20 cellular contexts compared by ENCODE assay signal in genomic region chr20:57090590-57091560, GRCh38.
A peak's percentile ranks its signal among the peaks of the same experiment; 100 is the strongest.
DNase-seq lines count a peak whose midpoint lies in the region; ATAC-seq, FAIRE-seq and TF ChIP-seq lines count a peak whose summit lies in the region.
"Had no signal": no experiment of that assay in that cellular context is flagged by ENCODE, and none has a peak within 500 bp of the region (broad histone marks: within the 10 kb centered on the region; RNA-seq: fewer than 3 reads in every experiment).

No MANE protein-coding gene starts in this region.

- no peaks in the 10 kb centered on the region for H3K36me3 Mint-ChIP-seq in activated CD4-positive, alpha-beta T cell treated with anti-CD3 and anti-CD28 coated beads for 36 hours (ENCODE audit: low read depth)
- peaks cover 4% of the 10 kb centered on the region for H3K36me3 Mint-ChIP-seq in activated naive CD8-positive, alpha-beta T cell treated with anti-CD3 and anti-CD28 coated beads for 36 hours
- H3K36me3 Mint-ChIP-seq: type B pancreatic cell had no signal

- H3K79me2 ChIP-seq in DND-41 (ENCODE audit: insufficient read depth, low read length) = no peaks in the 10 kb centered on the region

- peak overlapping the region; percentile 26 for H3K23ac ChIP-seq in neuronal stem cell (ENCODE audit: low read depth, low read length, poor library complexity)

- H3K27me3 Mint-ChIP-seq in activated CD4-positive, alpha-beta T cell treated with anti-CD3 and anti-CD28 coated beads for 36 hours = peaks cover 9% of the 10 kb centered on the region
- H3K27me3 Mint-ChIP-seq in activated naive CD8-positive, alpha-beta T cell treated with anti-CD3 and anti-CD28 coated beads for 36 hours = peaks cover 15% of the 10 kb centered on the region

- FAIRE-seq in D721Med (lab: Jason Lieb, UNC) = no peak
- FAIRE-seq: TTC549 had no signal

- 100% methylated on average over 3 of the region's 25 CpGs; no CpG with 5 or more reads in 1 of the 2 donors for WGBS in neuronal stem cell (ENCODE audit: extremely low coverage in 2 of 2, insufficient read length in 2 of 2, insufficient replicate concordance in 1 of 2), 2 donors

- H2BK5ac ChIP-seq in neuronal stem cell (ENCODE audit: low read length) = no peak overlapping the region

- no peaks in the 10 kb centered on the region for H3K79me1 ChIP-seq in neuronal stem cell (ENCODE audit: low read depth, low read length)

- ATAC-seq in activated CD4-positive, alpha-beta T cell treated with anti-CD3 and anti-CD28 coated beads for 36 hours = peak; percentile 7
- ATAC-seq in DND-41 (ENCODE audit: insufficient read depth, low read depth) (no peak), left lobe of liver (no peak), HG03135 (IDR thresholded peaks at IDR 0.05; ENCODE audit: unreplicated experiment) (no peak)

- H3K36me3 ChIP-seq in DND-41 (ENCODE audit: insufficient read depth, low read length) = no peaks in the 10 kb centered on the region
- no peaks in the 10 kb centered on the region for H3K36me3 ChIP-seq in neuronal stem cell (replicated peaks in 1 of 2; ENCODE audit: control insufficient read depth in 2 of 2, insufficient read depth in 2 of 2, low read length in 2 of 2)
- H3K36me3 ChIP-seq: esophagus squamous epithelium, right atrium auricular region, stomach had no signal

- H3K27me3 ChIP-seq in DND-41 (ENCODE audit: insufficient read depth, low read length, poor library complexity) = no peaks in the 10 kb centered on the region
- peaks cover 0 to 8% (median 0%) of the 10 kb centered on the region in 3 experiments for H3K27me3 ChIP-seq in neuronal stem cell (ENCODE audit: control insufficient read depth in 3 of 3, insufficient read depth in 3 of 3, low read depth in 1 of 3, low read length in 3 of 3)
- H3K27me3 ChIP-seq: right atrium auricular region had no signal

- peak overlapping the region; percentile 45 for H3K27ac Mint-ChIP-seq in activated CD4-positive, alpha-beta T cell treated with anti-CD3 and anti-CD28 coated beads for 36 hours
- peak overlapping the region; percentile 68 for H3K27ac Mint-ChIP-seq in activated naive CD8-positive, alpha-beta T cell treated with anti-CD3 and anti-CD28 coated beads for 36 hours
- H3K27ac Mint-ChIP-seq: B cell, H9, type B pancreatic cell had no signal

- H4K91ac ChIP-seq in neuronal stem cell (ENCODE audit: low read depth, low read length, poor library complexity) = no peak overlapping the region

- no peak overlapping the region for H4K8ac ChIP-seq in neuronal stem cell (ENCODE audit: low read depth, low read length)

- H3K4me1 Mint-ChIP-seq in activated CD4-positive, alpha-beta T cell treated with anti-CD3 and anti-CD28 coated beads for 36 hours = peaks cover 15% of the 10 kb centered on the region
- H3K4me1 Mint-ChIP-seq in activated naive CD8-positive, alpha-beta T cell treated with anti-CD3 and anti-CD28 coated beads for 36 hours = peaks cover 7% of the 10 kb centered on the region

- peak overlapping the region; percentile 70 for H2AK5ac ChIP-seq in neuronal stem cell (ENCODE audit: low read depth, low read length)

- DNase-seq in activated CD4-positive, alpha-beta T cell treated with anti-CD3 and anti-CD28 coated beads for 36 hours = peak; percentile 26
- no peak for DNase-seq in activated CD4-positive, alpha-beta T cell treated with anti-CD3 and anti-CD28 coated beads for 1 hour
- DNase-seq in DND-41 = no peak
- peak; percentile 14 for DNase-seq in activated naive CD8-positive, alpha-beta T cell treated with anti-CD3 and anti-CD28 coated beads for 36 hours
- DNase-seq in neuronal stem cell (ENCODE audit: low spot score) = no peak
- DNase-seq in D721Med (ENCODE audit: insufficient read length, low spot score) = no peak
- no peak for DNase-seq in left lobe of liver (ENCODE audit: low spot score)
- DNase-seq: 8988T; activated effector memory CD4-positive, alpha-beta T cell treated with anti-CD3 and anti-CD28 coated beads, Interleukin-2, amount 50 U/mL, for 16 hours; esophagus squamous epithelium; H9; left ventricle myocardium superior; NCI-H1417 treated with DMSO at 0.1 percent for 48 hours; occipital lobe; stomach had no signal

- peak overlapping the region; percentile 16 for H3K18ac ChIP-seq in neuronal stem cell (ENCODE audit: low read length)

- H3K14ac ChIP-seq in neuronal stem cell (ENCODE audit: low read length) = no peak overlapping the region

- H3K9me3 Mint-ChIP-seq in activated CD4-positive, alpha-beta T cell treated with anti-CD3 and anti-CD28 coated beads for 36 hours (ENCODE audit: low read depth) = no peaks in the 10 kb centered on the region
- peaks cover 4% of the 10 kb centered on the region for H3K9me3 Mint-ChIP-seq in activated naive CD8-positive, alpha-beta T cell treated with anti-CD3 and anti-CD28 coated beads for 36 hours
- H3K9me3 Mint-ChIP-seq: type B pancreatic cell had no signal

- peak overlapping the region; percentile 47 for H3K4me3 Mint-ChIP-seq in activated CD4-positive, alpha-beta T cell treated with anti-CD3 and anti-CD28 coated beads for 36 hours
- peak overlapping the region; percentile 47 for H3K4me3 Mint-ChIP-seq in activated naive CD8-positive, alpha-beta T cell treated with anti-CD3 and anti-CD28 coated beads for 36 hours
- H3K4me3 Mint-ChIP-seq: B cell had no signal

- no peak overlapping the region for H3K4ac ChIP-seq in neuronal stem cell (ENCODE audit: low read length)

- H3K9me3 ChIP-seq in DND-41 (ENCODE audit: insufficient read depth, low read length, severe bottlenecking) (no peaks in the 10 kb centered on the region), neuronal stem cell (replicated peaks in 1 of 2; ENCODE audit: control insufficient read depth in 2 of 2, insufficient read depth in 1 of 2, low read depth in 1 of 2, low read length in 2 of 2) (no peaks in the 10 kb centered on the region)
- H3K9me3 ChIP-seq: esophagus squamous epithelium, right atrium auricular region had no signal

- peak overlapping the region; percentile 51 for H2BK12ac ChIP-seq in neuronal stem cell (ENCODE audit: low read length)

- TF ChIP-seq CTCF in DND-41 (IDR thresholded peaks at IDR 0.05; ENCODE audit: borderline replicate concordance, extremely low read depth, low read length, poor library complexity, severe bottlenecking) = no peak
- TF ChIP-seq CTCF in D721Med (IDR thresholded peaks at IDR 0.05; ENCODE audit: insufficient read depth, missing control alignments) = no peak

- H3K4me1 ChIP-seq in DND-41 (ENCODE audit: insufficient read depth, low read length) (no peaks in the 10 kb centered on the region), neuronal stem cell (ENCODE audit: control insufficient read depth in 2 of 2, insufficient read depth in 1 of 2, low read depth in 1 of 2, low read length in 2 of 2) (peaks cover 5 to 7% of the 10 kb centered on the region in 2 donors)

- no peak overlapping the region for H3K27ac ChIP-seq in DND-41 (ENCODE audit: low read length)
- H3K27ac ChIP-seq in neuronal stem cell (replicated peaks; ENCODE audit: low read length) = no peak overlapping the region
- H3K27ac ChIP-seq: esophagus squamous epithelium, right atrium auricular region, stomach had no signal

- intact Hi-C loops in activated CD4-positive, alpha-beta T cell treated with anti-CD3 and anti-CD28 coated beads for 36 hours (cut with DNase I, micrococcal nuclease) = no loop called here

- no peak overlapping the region for H3K4me2 ChIP-seq in DND-41 (ENCODE audit: insufficient read depth, low read length)
- no peak overlapping the region for H3K4me2 ChIP-seq in neuronal stem cell (ENCODE audit: insufficient read depth, low read length, poor library complexity, severe bottlenecking)

- no peak overlapping the region for H2BK120ac ChIP-seq in neuronal stem cell (ENCODE audit: low read depth, low read length)

- CTCF ChIA-PET in activated CD4-positive, alpha-beta T cell treated with anti-CD3 and anti-CD28 coated beads for 36 hours (lab: Charles Lee) = interaction anchor here (0.7 to 1.7 kb wide), 9 partner anchors 12 to 408 kb away, joined by 3 to 14 read pairs (median 4); no protein-coding TSS in a partner anchor

- H3K4me3 ChIP-seq in DND-41 (ENCODE audit: low read depth in 1 of 2, low read length in 2 of 2) (no peak overlapping the region), neuronal stem cell (ENCODE audit: low read length in 2 of 2) (peak overlapping the region in 1 of 2 donors; percentile 66)
- H3K4me3 ChIP-seq: right atrium auricular region, stomach had no signal

- POLR2A ChIA-PET in activated CD4-positive, alpha-beta T cell treated with anti-CD3 and anti-CD28 coated beads for 36 hours (lab: Charles Lee) = no interaction called here

- H2AFZ ChIP-seq in DND-41 (ENCODE audit: low read depth, low read length) = 0 out of 2 replicates have a peak overlapping the region, but pooled peaks have one; percentile 17
- H2AFZ ChIP-seq in neuronal stem cell (ENCODE audit: low read length) = no peak overlapping the region

- H2BK15ac ChIP-seq in neuronal stem cell (ENCODE audit: low read length) = peak overlapping the region; percentile 45

- no peaks in the 10 kb centered on the region; the same call in 1 of the 2 replicates for H4K20me1 ChIP-seq in DND-41 (ENCODE audit: insufficient read depth, low read length)

- no peak overlapping the region for H3K9ac ChIP-seq in DND-41 (ENCODE audit: low read depth, low read length)
- H3K9ac ChIP-seq in neuronal stem cell (ENCODE audit: low read depth, low read length, poor library complexity) = no peak overlapping the region

Comparison
In these comparisons a context has a peak if more than half of its experiments do, and no peak if none do; other contexts are left out.
1. DNase-seq: peak in activated CD4-positive, alpha-beta T cell treated with anti-CD3 and anti-CD28 coated beads for 36 hours (single experiment) and activated naive CD8-positive, alpha-beta T cell treated with anti-CD3 and anti-CD28 coated beads for 36 hours (single experiment); none in activated CD4-positive, alpha-beta T cell treated with anti-CD3 and anti-CD28 coated beads for 1 hour (single experiment), DND-41 (single experiment), neuronal stem cell (single experiment), D721Med (single experiment) and left lobe of liver (single experiment).